8 cellular contexts compared by ENCODE assay signal in the genomic region with DNA sequence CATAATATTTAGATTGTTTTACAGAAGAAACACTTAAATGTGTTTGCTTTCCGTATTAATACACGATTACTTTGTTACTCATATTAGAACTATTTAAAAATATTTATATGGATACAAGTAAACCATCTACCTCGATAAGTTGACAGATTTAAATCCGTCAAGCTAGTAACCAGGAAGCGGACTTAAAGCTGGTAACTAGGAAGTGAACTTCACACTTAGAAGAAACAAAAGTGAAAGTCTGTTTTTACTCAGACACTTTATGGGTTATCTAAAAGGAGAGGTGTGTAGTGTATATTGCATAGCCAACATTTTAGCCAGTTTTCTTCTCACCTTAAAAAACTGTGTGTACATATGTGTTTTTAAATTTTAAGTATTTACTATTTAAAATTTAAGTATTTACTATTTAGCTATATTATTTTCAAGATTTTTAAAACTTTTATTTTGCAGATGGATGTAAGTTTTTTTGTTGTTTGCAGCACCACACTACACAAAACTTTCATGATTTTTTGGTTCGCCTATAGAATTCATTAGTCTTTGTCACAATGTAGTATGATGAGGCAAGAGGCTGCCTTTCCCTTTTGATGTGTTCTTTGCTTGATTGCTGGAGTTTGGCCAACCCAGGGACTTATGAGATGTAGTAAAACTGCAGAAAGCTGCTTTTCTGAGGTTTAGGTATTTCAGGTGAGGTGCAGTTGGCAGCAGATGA. TPM values are rescaled to one million over a fixed set of nuclear protein-coding genes. Genes with fewer than 3 reads are reported as not detected.
A peak's percentile ranks its signal among the peaks of the same experiment; 100 is the strongest.
DNase-seq lines count a peak whose midpoint lies in the region; ATAC-seq, FAIRE-seq and TF ChIP-seq lines count a peak whose summit lies in the region.

No MANE protein-coding gene starts in this region.

- H3K9me3 ChIP-seq in ovary = no peaks in the 10 kb centered on the region

- TF ChIP-seq CTCF in ovary (IDR thresholded peaks at IDR 0.05) = no peak

- DNase-seq in Caki2 (ENCODE audit: low read depth) (peak; percentile 50), GM19238 (ENCODE audit: insufficient read length, low spot score) (peak; percentile 17), RPMI7951 (ENCODE audit: low read depth) (peak; percentile 62), ovary (no peak), mucosa of gallbladder (ENCODE audit: low spot score) (no peak), substantia nigra (lab: John Stamatoyannopoulos, UW) (no peak)

- peak overlapping the region; percentile 63 for H3K4me3 ChIP-seq in ovary

- WGBS in ovary, 3 donors = 19 to 34% (median 22%) methylated on average over 6 of the region's 6 CpGs

- H3K36me3 ChIP-seq in ovary = no peaks in the 10 kb centered on the region

- FAIRE-seq in endometrium (lab: Jason Lieb, UNC) = peak; percentile 89

- intact Hi-C loops in ovary (cut with DNase I) = no loop called here

- H3K27ac ChIP-seq in ovary = no peak overlapping the region
- H3K27ac ChIP-seq in substantia nigra (ENCODE audit: low read depth, low read length, poor library complexity, severe bottlenecking) = no peak overlapping the region

- in situ Hi-C loops in Caki2 (cut with HindIII; ENCODE audit: low pct_unique_long_range_greater_than_20kb, low sequenced_read_pairs) = no loop called here

- H3K4me1 ChIP-seq in ovary (ENCODE audit: insufficient read depth) = peaks cover 4% of the 10 kb centered on the region

- TF ChIP-seq POLR2A in ovary (IDR thresholded peaks at IDR 0.05) = no peak

- ATAC-seq in HG03139 (IDR thresholded peaks at IDR 0.05; ENCODE audit: unreplicated experiment) = peak; percentile 41

- no peaks in the 10 kb centered on the region for H3K27me3 ChIP-seq in ovary

- TF ChIP-seq EP300 in ovary (IDR thresholded peaks at IDR 0.05) = no peak

RNA-seq across cellular contexts. Expression of a gene that starts 2.7 kb away (rescaled TPM):
- total RNA-seq in Caki2 (2014; rRNA removed; shearing (Covaris generic); ENCODE audit: low replicate concordance) = 15.8 and 26.8 TPM in 2 replicates
- total RNA-seq in RPMI7951 (2014; rRNA removed; shearing (Covaris generic)) = 15.8 and 19.1 TPM in 2 replicates
- total RNA-seq in ovary (10 to 100 TPM; 24.8 to 40.8 (median 37.2) TPM), mucosa of gallbladder (36.6 TPM)
- polyA plus RNA-seq in ovary = 10 to 100 TPM; 11.9 to 19.8 TPM

Comparison
In these comparisons a context has a peak if more than half of its experiments do, and no peak if none do; other contexts are left out.
1. DNase-seq: peak in Caki2 (single experiment), GM19238 (single experiment) and RPMI7951 (single experiment); none in ovary (0 of 5), mucosa of gallbladder (single experiment) and substantia nigra (0 of 49).